1 cellular context compared by ENCODE assay signal in the genomic region with DNA sequence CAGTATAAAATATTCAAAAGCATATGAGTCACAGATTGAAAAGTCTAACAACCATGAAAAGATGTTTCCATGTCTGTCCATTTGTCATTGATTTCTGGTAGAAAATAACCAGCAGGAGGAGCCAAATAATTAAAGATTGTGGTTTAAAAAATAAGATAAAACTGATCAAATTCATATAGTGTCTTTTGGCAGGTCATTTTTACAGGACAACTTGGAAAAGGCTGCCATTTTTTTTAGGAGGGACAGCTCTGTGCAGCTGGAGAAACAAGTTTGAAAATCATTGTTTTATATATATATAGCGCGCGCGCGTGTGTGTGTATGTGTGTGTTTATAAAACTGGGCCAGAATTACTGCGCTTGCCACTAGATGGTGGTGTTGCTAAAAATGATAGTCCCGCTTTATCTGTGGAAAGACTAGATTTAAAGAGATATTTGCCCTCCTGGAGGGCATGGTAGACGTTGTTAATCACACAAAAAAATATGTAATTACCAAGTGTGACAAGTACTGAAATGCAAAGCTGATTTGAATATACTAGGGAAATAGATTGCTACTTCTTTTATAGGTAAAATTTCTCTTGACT.
TF ChIP-seq lines count a peak whose summit lies in the region.

No MANE protein-coding gene starts in this region.

TF ChIP-seq in IMR-90, 13 proteins besides CTCF, POLR2A, EP300 and RAD21:
- TF ChIP-seq CEBPB (IDR thresholded peaks at IDR 0.05; ENCODE audit: low read depth, low read length) (no peak), SMC3 (IDR thresholded peaks at IDR 0.05; ENCODE audit: low read depth, low read length) (no peak; the same call in none of the 2 replicates), CHD1 (IDR thresholded peaks at IDR 0.05; ENCODE audit: low read depth, low read length) (no peak), BHLHE40 (IDR thresholded peaks at IDR 0.05; ENCODE audit: low read depth, low read length) (no peak), RCOR1 (IDR thresholded peaks at IDR 0.05; ENCODE audit: insufficient replicate concordance, low read length) (no peak)
- TF ChIP-seq, protein P1, sequence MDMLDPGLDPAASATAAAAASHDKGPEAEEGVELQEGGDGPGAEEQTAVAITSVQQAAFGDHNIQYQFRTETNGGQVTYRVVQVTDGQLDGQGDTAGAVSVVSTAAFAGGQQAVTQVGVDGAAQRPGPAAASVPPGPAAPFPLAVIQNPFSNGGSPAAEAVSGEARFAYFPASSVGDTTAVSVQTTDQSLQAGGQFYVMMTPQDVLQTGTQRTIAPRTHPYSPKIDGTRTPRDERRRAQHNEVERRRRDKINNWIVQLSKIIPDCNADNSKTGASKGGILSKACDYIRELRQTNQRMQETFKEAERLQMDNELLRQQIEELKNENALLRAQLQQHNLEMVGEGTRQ (IDR thresholded peaks at IDR 0.05; ENCODE audit: low read depth, low read length), result no peak
